ENCODE assay signal across 1 cellular context in the genomic region with DNA sequence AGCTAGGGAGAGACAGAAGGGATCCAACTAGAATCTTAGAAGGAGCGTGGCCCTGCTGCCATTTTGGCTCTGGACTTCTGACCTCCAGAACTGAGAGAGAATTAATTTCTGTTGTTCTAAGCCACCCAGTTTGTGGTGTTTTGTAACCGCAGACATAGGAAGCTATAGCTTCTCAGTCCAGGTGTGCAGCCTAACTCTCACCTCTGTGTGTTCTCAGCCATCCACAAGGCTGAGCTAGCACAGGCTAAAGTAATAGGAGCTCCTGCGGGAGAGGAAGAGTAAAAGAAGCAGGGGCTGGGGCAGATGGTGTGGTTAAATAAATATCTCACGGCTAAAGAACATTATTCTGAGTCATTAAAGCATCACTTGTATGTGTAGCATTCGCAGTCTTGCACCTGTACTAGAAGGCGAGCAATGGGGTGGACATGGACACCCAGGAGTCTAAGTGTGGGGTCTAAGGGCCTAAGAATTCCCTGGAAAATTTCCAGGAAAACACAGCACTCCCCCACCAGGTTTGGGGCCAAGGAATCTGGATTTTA.
TF ChIP-seq lines count a peak whose summit lies in the region.

No MANE protein-coding gene starts in this region.

TF ChIP-seq in H1, 55 proteins besides CTCF, POLR2A, EP300 and RAD21:
- no peak for TF ChIP-seq BACH1 (IDR thresholded peaks at IDR 0.05; ENCODE audit: low read length)
- no peak for TF ChIP-seq TBP (IDR thresholded peaks at IDR 0.05; ENCODE audit: low read depth, low read length)
- TF ChIP-seq GABPA (IDR thresholded peaks at IDR 0.05; ENCODE audit: borderline replicate concordance, insufficient read depth, low read length) = no peak
- TF ChIP-seq EGR1 (IDR thresholded peaks at IDR 0.05; ENCODE audit: borderline replicate concordance, low read depth, low read length) = no peak
- no peak for TF ChIP-seq PHF8 (conservative IDR thresholded peaks at IDR 0.05; ENCODE audit: low read depth, low read length)
- no peak for TF ChIP-seq CBX5 (IDR thresholded peaks at IDR 0.05; ENCODE audit: low read depth, low read length)
- no peak for TF ChIP-seq TAF1 (IDR thresholded peaks at IDR 0.05; ENCODE audit: low read depth, low read length)
- TF ChIP-seq SIN3A (conservative IDR thresholded peaks at IDR 0.05 in 1 of 2, IDR thresholded peaks at IDR 0.05 in 1 of 2; ENCODE audit: low read depth in 1 of 2, low read length in 2 of 2) = no peak
